22 cellular contexts compared by ENCODE assay signal in the genomic region with DNA sequence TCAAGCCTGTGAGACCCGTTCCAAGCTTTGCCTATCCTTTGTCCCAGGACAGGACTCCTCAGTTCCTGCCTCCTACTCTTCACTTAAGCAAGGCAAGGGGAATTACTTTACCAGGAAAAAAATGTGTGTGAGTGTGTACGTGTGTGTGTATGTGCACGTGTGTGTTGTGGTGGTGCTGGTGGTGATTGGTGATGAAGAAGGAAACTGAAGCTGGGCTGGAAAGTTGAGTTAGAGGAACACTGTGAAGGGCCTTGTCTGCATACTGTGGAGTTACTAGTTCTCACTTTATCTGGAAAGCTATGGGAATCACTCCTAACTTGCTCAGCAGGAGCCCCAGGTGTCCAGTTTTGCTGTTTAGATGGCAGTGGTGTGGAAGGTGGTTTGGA. TPM values are rescaled to one million over a fixed set of nuclear protein-coding genes. Genes with fewer than 3 reads are reported as not detected.
"Had no signal": no experiment of that assay in that cellular context is flagged by ENCODE, and none has a peak within 500 bp of the region (broad histone marks: within the 10 kb centered on the region; RNA-seq: fewer than 3 reads in every experiment).

No MANE protein-coding gene starts in this region.

- DNase-seq: esophagus squamous epithelium; kidney; lower lobe of right lung; stimulated activated CD4-positive, alpha-beta T cell treated with anti-CD3 and anti-CD28 coated beads, Interleukin-4, amount 100 ng/mL, for 1 hour; stimulated activated naive CD8-positive, alpha-beta T cell treated with anti-CD3 and anti-CD28 coated beads, Interleukin-15, Interleukin-2, amounts not matched to agents 100 U/mL and 50 U/mL, for 24 hours; upper lobe of left lung had no signal

- H3K27me3 ChIP-seq: hepatocyte, right lobe of liver, thyroid gland, upper lobe of left lung, uterus had no signal

- H3K4me3 ChIP-seq: hepatocyte, right lobe of liver, thyroid gland, upper lobe of left lung had no signal

- H3K9me3 ChIP-seq: esophagus squamous epithelium, left ventricle myocardium inferior, lower lobe of right lung, psoas muscle, right lobe of liver, suprapubic skin, thyroid gland, upper lobe of left lung, uterus had no signal

- H3K36me3 ChIP-seq: esophagus squamous epithelium, left ventricle myocardium inferior, lower lobe of right lung, right lobe of liver, suprapubic skin, thyroid gland, upper lobe of left lung, uterus had no signal

- H3K79me2 ChIP-seq: hepatocyte, parathyroid adenoma had no signal

- H3K9ac ChIP-seq: parathyroid adenoma had no signal

- H3K27ac ChIP-seq: epithelial cell of prostate, esophagus squamous epithelium, foreskin keratinocyte, hepatocyte, lower lobe of right lung, parathyroid adenoma, psoas muscle, right lobe of liver, suprapubic skin, thyroid gland, upper lobe of left lung, uterus had no signal

- H3K4me1 ChIP-seq: foreskin keratinocyte, parathyroid adenoma, psoas muscle, thyroid gland, uterus had no signal

RNA-seq across cellular contexts. Expression of a gene that starts 0.4 kb away (rescaled TPM):
- total RNA-seq: esophagus squamous epithelium; foreskin keratinocyte; hepatocyte; kidney; left cardiac atrium; left ventricle myocardium inferior; lower lobe of right lung; mesothelial cell of epicardium; mucosa of gallbladder; myocyte; natural killer cell treated with Interleukin-12 subunit alpha and Interleukin-12 subunit beta and Interleukin-15 and Interleukin-18, amount 100 ng/mL, for 72 hours; omental fat pad; psoas muscle; right lobe of liver; suprapubic skin; thyroid gland; upper lobe of left lung; uterus had no signal
- polyA plus RNA-seq: foreskin keratinocyte, hepatocyte, psoas muscle had no signal

RNA-seq across cellular contexts. Expression of a gene that starts 6.1 kb away (rescaled TPM):
- total RNA-seq: foreskin keratinocyte; lower lobe of right lung; mesothelial cell of epicardium; myocyte; natural killer cell treated with Interleukin-12 subunit alpha and Interleukin-12 subunit beta and Interleukin-15 and Interleukin-18, amount 100 ng/mL, for 72 hours; right lobe of liver; upper lobe of left lung had no signal
- polyA plus RNA-seq: foreskin keratinocyte had no signal

RNA-seq across cellular contexts. Expression of a gene that starts 43.8 kb away (rescaled TPM):
- total RNA-seq: esophagus squamous epithelium; foreskin keratinocyte; hepatocyte; kidney; left cardiac atrium; left ventricle myocardium inferior; lower lobe of right lung; mesothelial cell of epicardium; mucosa of gallbladder; myocyte; natural killer cell treated with Interleukin-12 subunit alpha and Interleukin-12 subunit beta and Interleukin-15 and Interleukin-18, amount 100 ng/mL, for 72 hours; omental fat pad; psoas muscle; right lobe of liver; suprapubic skin; thyroid gland; upper lobe of left lung; uterus had no signal
- polyA plus RNA-seq: foreskin keratinocyte, hepatocyte, psoas muscle had no signal

RNA-seq across cellular contexts. Expression of a gene that starts 56.1 kb away (rescaled TPM):
- total RNA-seq: esophagus squamous epithelium; foreskin keratinocyte; hepatocyte; kidney; left cardiac atrium; left ventricle myocardium inferior; lower lobe of right lung; mesothelial cell of epicardium; mucosa of gallbladder; myocyte; natural killer cell treated with Interleukin-12 subunit alpha and Interleukin-12 subunit beta and Interleukin-15 and Interleukin-18, amount 100 ng/mL, for 72 hours; omental fat pad; psoas muscle; right lobe of liver; suprapubic skin; thyroid gland; upper lobe of left lung; uterus had no signal
- polyA plus RNA-seq: foreskin keratinocyte, hepatocyte, psoas muscle had no signal
